Comparison of ENCODE assay signal across 9 cellular contexts in the genomic region with DNA sequence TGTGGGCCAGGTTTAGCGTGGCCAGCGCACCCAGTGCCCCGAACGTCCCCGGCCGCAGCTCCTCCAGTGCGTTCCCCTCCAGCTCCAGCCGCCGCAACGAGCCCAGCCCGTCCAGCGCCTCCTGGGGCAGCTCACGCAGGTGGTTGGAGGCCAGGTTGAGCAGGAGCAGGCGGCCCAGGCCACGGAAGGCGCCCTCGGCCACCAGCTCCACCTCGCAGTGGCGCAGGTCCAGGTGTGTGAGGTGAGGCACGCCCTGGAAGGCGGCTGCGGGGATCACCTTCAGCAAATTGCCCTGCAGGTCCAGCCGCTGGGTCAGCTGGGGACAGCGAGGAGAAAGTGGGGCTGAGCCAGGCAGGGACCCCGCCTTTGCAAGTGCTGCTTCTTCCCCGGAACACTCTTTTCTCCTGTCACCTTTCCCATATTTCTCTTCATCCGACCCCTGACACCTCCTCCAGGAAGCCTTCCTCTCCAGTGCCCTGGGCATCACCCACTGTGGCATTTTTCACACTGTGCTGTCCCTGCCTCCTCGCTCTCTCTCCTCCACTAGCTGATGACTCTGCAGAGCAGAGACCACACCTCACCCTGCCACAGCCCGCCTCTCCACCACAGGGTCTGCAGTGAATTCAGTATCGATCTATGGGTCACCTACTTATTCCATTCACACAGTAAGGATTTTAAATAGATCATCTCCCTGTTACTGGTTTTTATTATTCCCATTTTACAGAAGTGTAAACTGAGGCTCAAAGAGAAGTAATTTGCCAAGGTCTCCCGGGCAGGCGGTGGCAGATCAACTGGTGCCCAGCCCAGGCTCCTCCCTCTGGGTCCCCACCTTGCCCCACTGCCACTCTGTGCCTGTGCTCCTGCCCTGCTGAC. TPM values are rescaled to one million over a fixed set of nuclear protein-coding genes. Genes with fewer than 3 reads are reported as not detected.
DNase-seq lines count a peak whose midpoint lies in the region; ATAC-seq, FAIRE-seq and TF ChIP-seq lines count a peak whose summit lies in the region.
"Had no signal": no experiment of that assay in that cellular context is flagged by ENCODE, and none has a peak within 500 bp of the region (broad histone marks: within the 10 kb centered on the region; RNA-seq: fewer than 3 reads in every experiment).

No MANE protein-coding gene starts in this region.

- no peak for DNase-seq in A549 (ENCODE audit: low read depth in 1 of 2, low spot score in 1 of 2)
- DNase-seq in chondrocyte (ENCODE audit: low spot score), result no peak
- DNase-seq in natural killer cell, result no peak
- no peak for DNase-seq in hypothalamus (lab: John Stamatoyannopoulos, UW)
- DNase-seq in cerebellar nuclear complex (lab: John Stamatoyannopoulos, UW), result no peak
- DNase-seq: T1000 had no signal

- POLR2A ChIA-PET in A549 (lab: Yijun Ruan, JAX) (no interaction called here), HEK293 (lab: Yijun Ruan, JAX) (interaction anchor here (1.4 to 1.6 kb wide), 2 partner anchors 12 to 48 kb away, joined by 3 to 4 read pairs; a partner anchor contains a TSS)

- no peak for TF ChIP-seq POLR2A in A549 (IDR thresholded peaks at IDR 0.05; ENCODE audit: low read length)

- TF ChIP-seq EP300 in A549 (IDR thresholded peaks at IDR 0.05), result no peak

- no peaks in the 10 kb centered on the region for H3K36me3 Mint-ChIP-seq in chondrocyte (ENCODE audit: low read depth)
- no peaks in the 10 kb centered on the region for H3K36me3 Mint-ChIP-seq in natural killer cell

- 95% methylated on average over 16 of the region's 32 CpGs for WGBS in A549 (ENCODE audit: missing lambda C conversion rate)

- H3K9me3 Mint-ChIP-seq in chondrocyte (ENCODE audit: low read depth) (no peaks in the 10 kb centered on the region), natural killer cell (no peaks in the 10 kb centered on the region)

- CTCF ChIA-PET in A549 (lab: Yijun Ruan, JAX), result interaction anchor here (0.9 to 2.1 kb wide), 3 partner anchors 14 to 316 kb away, joined by 3 to 9 read pairs (median 4); no protein-coding TSS in a partner anchor
- CTCF ChIA-PET in HEK293 (lab: Yijun Ruan, JAX), result interaction anchor here (0.8 to 2.5 kb wide), 7 partner anchors 32 to 323 kb away, joined by 3 to 49 read pairs (median 4); a partner anchor contains a TSS

- H3K4me1 Mint-ChIP-seq in chondrocyte (ENCODE audit: low read depth) (peaks cover 3% of the 10 kb centered on the region), natural killer cell (peaks cover 5 to 13% of the 10 kb centered on the region in 2 donors)

- intact Hi-C loops in natural killer cell (cut with micrococcal nuclease), result no loop called here

- no peak overlapping the region for H3K4me2 ChIP-seq in A549

- no peak overlapping the region for H3K27ac ChIP-seq in A549
- H3K27ac ChIP-seq in HEK293 (ENCODE audit: extremely low read depth, low read depth, low read length), result no peak overlapping the region

- TF ChIP-seq RAD21 in A549 (conservative IDR thresholded peaks at IDR 0.05 in 1 of 2, IDR thresholded peaks at IDR 0.05 in 1 of 2), result no peak

- H3K4me1 ChIP-seq in A549 (no peaks in the 10 kb centered on the region), HEK293 (ENCODE audit: control insufficient read depth, insufficient read depth, low read length) (peaks cover 3% of the 10 kb centered on the region; the same call in 1 of the 2 replicates)

- ATAC-seq in A549, result no peak
- ATAC-seq in natural killer cell, result no peak
- no peak for ATAC-seq in GM18520 (IDR thresholded peaks at IDR 0.05; ENCODE audit: unreplicated experiment)
- no peak for ATAC-seq in HG03378 (IDR thresholded peaks at IDR 0.05; ENCODE audit: unreplicated experiment)

- H3K4me3 Mint-ChIP-seq in chondrocyte (ENCODE audit: unreplicated experiment) (peak overlapping the region; percentile 33), natural killer cell (peak overlapping the region; percentile 87)

- no peaks in the 10 kb centered on the region; a peak in 1 of 3 replicates for H3K36me3 ChIP-seq in HEK293 (ENCODE audit: control insufficient read depth in 2 of 2, insufficient read depth in 1 of 2, low read length in 2 of 2)

- H3K4me3 ChIP-seq in A549 (no peak overlapping the region), HEK293 (ENCODE audit: low read depth, low read length) (no peak overlapping the region)

- H3K27me3 Mint-ChIP-seq in chondrocyte (ENCODE audit: low read depth) (no peaks in the 10 kb centered on the region), natural killer cell (ENCODE audit: low read depth in 2 of 2) (peaks cover 0 to 3% of the 10 kb centered on the region in 2 donors)

- no peak overlapping the region for H3K27ac Mint-ChIP-seq in chondrocyte (ENCODE audit: unreplicated experiment)
- H3K27ac Mint-ChIP-seq in natural killer cell, result peak overlapping the region in 1 of 2 donors; percentile 54

- H3K9me3 ChIP-seq in A549 (no peaks in the 10 kb centered on the region), HEK293 (ENCODE audit: control insufficient read depth, insufficient read depth, low read depth, low read length) (no peaks in the 10 kb centered on the region)

- no peak for FAIRE-seq in A549 (lab: Jason Lieb, UNC)

- no peak for TF ChIP-seq CTCF in A549 (IDR thresholded peaks at IDR 0.05)
- TF ChIP-seq CTCF in HEK293 (tag by site-specific recombination; IDR thresholded peaks at IDR 0.05), result no peak
- no peak for TF ChIP-seq CTCF in chondrocyte (IDR thresholded peaks at IDR 0.05)
- no peak for TF ChIP-seq CTCF in natural killer cell (IDR thresholded peaks at IDR 0.05)

TF ChIP-seq in A549, 52 proteins besides CTCF, POLR2A, EP300 and RAD21:
- TF ChIP-seq TP53 (CRISPR knock-in tag; IDR thresholded peaks at IDR 0.05) (no peak), ZFP36 (IDR thresholded peaks at IDR 0.05; ENCODE audit: borderline replicate concordance, partially characterized antibody) (peak; percentile 64)

TF ChIP-seq in HEK293, 187 proteins besides CTCF, POLR2A, EP300 and RAD21:
- TF ChIP-seq, protein P1, sequence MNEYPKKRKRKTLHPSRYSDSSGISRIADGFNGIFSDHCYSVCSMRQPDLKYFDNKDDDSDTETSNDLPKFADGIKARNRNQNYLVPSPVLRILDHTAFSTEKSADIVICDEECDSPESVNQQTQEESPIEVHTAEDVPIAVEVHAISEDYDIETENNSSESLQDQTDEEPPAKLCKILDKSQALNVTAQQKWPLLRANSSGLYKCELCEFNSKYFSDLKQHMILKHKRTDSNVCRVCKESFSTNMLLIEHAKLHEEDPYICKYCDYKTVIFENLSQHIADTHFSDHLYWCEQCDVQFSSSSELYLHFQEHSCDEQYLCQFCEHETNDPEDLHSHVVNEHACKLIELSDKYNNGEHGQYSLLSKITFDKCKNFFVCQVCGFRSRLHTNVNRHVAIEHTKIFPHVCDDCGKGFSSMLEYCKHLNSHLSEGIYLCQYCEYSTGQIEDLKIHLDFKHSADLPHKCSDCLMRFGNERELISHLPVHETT (tag by site-specific recombination; IDR thresholded peaks at IDR 0.05), result 0 out of 2 replicates have a peak, but pooled peaks have one; percentile 34
- TF ChIP-seq ZNF48 (tag by site-specific recombination; IDR thresholded peaks at IDR 0.05), result no peak
- no peak for TF ChIP-seq ZIC2 (tag by site-specific recombination; IDR thresholded peaks at IDR 0.05)
- 0 out of 2 replicates have a peak, but pooled peaks have one; percentile 7 for TF ChIP-seq BCL11A (tag by site-specific recombination; IDR thresholded peaks at IDR 0.05; ENCODE audit: low read depth)
- TF ChIP-seq KLF8 (tag by site-specific recombination; IDR thresholded peaks at IDR 0.05), result peak; percentile 17; the same call in 1 of the 2 replicates

RNA-seq across cellular contexts. Expression of a gene that starts 1.9 kb away (rescaled TPM):
- polyA plus RNA-seq in A549 (2011; rRNA removed) (not detected in 2 replicates), A549 (2017; fragmentation: RNase III; extraction: RNeasy Plus Mini Kit Qiagen cat#74134 plus additional on column Dnase treatment) (not detected in 3 replicates)
- polyA plus RNA-seq in A549 (2012; cell fraction: cytosol; rRNA removed), result 0.01 TPM in 1 of 2 replicates, not detected in the other
- 0.11 TPM in 1 of 2 replicates, not detected in the other for polyA plus RNA-seq in A549 (2012; cell fraction: nucleus; rRNA removed)
- not detected in 2 replicates for polyA minus RNA-seq in A549 (2011; rRNA and poly(A)+ RNA removed)
- total RNA-seq in chondrocyte (0.36 to 1.3 TPM (median 0.39 TPM) in 3 replicates), natural killer cell (1 to 10 TPM in 1 of 3 donors, under 1 TPM in 2; 0.35 to 1.2 (median 0.36) TPM)

RNA-seq across cellular contexts. Expression of a gene that starts 33.7 kb away (rescaled TPM):
- polyA plus RNA-seq in A549 (2011; rRNA removed) (17.0 and 17.3 TPM in 2 replicates), A549 (2017; fragmentation: RNase III; extraction: RNeasy Plus Mini Kit Qiagen cat#74134 plus additional on column Dnase treatment) (14.5 to 15.9 TPM (median 15.5 TPM) in 3 replicates)
- 19.6 and 19.8 TPM in 2 replicates for polyA plus RNA-seq in A549 (2012; cell fraction: cytosol; rRNA removed)
- 30.1 and 33.5 TPM in 2 replicates for polyA plus RNA-seq in A549 (2012; cell fraction: nucleus; rRNA removed)
- polyA minus RNA-seq in A549 (2011; rRNA and poly(A)+ RNA removed), result 23.8 and 26.8 TPM in 2 replicates
- total RNA-seq in chondrocyte (16.6 to 27.1 TPM (median 17.7 TPM) in 3 replicates), natural killer cell (10 to 100 TPM; 25.2 to 32.1 (median 31.7) TPM)

RNA-seq across cellular contexts. Expression of a gene that starts 47.2 kb away (rescaled TPM):
- 43.0 and 44.9 TPM in 2 replicates for polyA plus RNA-seq in A549 (2011; rRNA removed)
- polyA plus RNA-seq in A549 (2012; cell fraction: cytosol; rRNA removed), result 107 TPM in 2 replicates
- 266 and 276 TPM in 2 replicates for polyA plus RNA-seq in A549 (2012; cell fraction: nucleus; rRNA removed)
- polyA plus RNA-seq in A549 (2017; fragmentation: RNase III; extraction: RNeasy Plus Mini Kit Qiagen cat#74134 plus additional on column Dnase treatment), result 66.5 to 81.3 TPM (median 75.1 TPM) in 3 replicates
- 47.2 and 55.3 TPM in 2 replicates for polyA minus RNA-seq in A549 (2011; rRNA and poly(A)+ RNA removed)
- 34.7 to 38.6 TPM (median 35.4 TPM) in 3 replicates for total RNA-seq in chondrocyte
- total RNA-seq in natural killer cell, result 10 to 100 TPM; 44.0 to 54.2 (median 54.0) TPM
